In the genomic region with DNA sequence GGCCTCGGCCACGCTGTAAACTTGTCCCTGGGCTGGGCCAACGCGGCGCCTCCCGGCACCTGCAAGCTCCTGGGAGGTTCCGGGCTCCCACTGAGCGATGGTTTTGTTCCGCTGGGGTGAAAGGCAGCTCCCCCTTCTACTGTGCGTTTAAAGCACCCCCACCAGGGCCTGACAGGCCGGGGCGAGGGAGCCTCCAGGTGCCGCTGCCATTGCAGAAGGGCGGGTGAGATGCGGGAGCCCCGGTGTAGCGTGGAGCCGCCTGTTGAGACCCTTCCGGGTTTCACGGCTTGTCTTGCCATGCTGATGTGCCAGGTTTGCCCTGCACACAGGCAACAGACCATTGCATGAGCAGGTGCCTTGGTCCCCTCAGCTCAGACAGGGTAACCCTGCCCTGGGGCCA, we compare ENCODE assay signal across 1 cellular context.
TF ChIP-seq lines count a peak whose summit lies in the region.

No MANE protein-coding gene starts in this region.

TF ChIP-seq in H1, 55 proteins besides CTCF, POLR2A, EP300 and RAD21:
- no peak for TF ChIP-seq EZH2 (IDR thresholded peaks at IDR 0.05; ENCODE audit: low read depth, low read length, severe bottlenecking)
- TF ChIP-seq, protein P1, sequence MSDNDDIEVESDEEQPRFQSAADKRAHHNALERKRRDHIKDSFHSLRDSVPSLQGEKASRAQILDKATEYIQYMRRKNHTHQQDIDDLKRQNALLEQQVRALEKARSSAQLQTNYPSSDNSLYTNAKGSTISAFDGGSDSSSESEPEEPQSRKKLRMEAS (IDR thresholded peaks at IDR 0.05) = 0 out of 2 replicates have a peak, but pooled peaks have one; percentile 29
- TF ChIP-seq JUN (IDR thresholded peaks at IDR 0.05; ENCODE audit: low read depth, low read length) = no peak
- TF ChIP-seq BRCA1 (IDR thresholded peaks at IDR 0.05; ENCODE audit: low read depth, low read length) = no peak
- no peak for TF ChIP-seq HDAC6 (IDR thresholded peaks at IDR 0.05; ENCODE audit: low read depth, low read length)
- no peak for TF ChIP-seq KDM4A (IDR thresholded peaks at IDR 0.05; ENCODE audit: low read depth, low read length, severe bottlenecking)
- TF ChIP-seq SP2 (IDR thresholded peaks at IDR 0.05; ENCODE audit: low read length) = no peak
- TF ChIP-seq KDM5A (IDR thresholded peaks at IDR 0.05; ENCODE audit: low read length) = no peak
- TF ChIP-seq TEAD4 (IDR thresholded peaks at IDR 0.05; ENCODE audit: low read depth, low read length) = no peak
- TF ChIP-seq RXRA (IDR thresholded peaks at IDR 0.05; ENCODE audit: insufficient read depth, low read depth, low read length) = no peak
- TF ChIP-seq POU5F1 (IDR thresholded peaks at IDR 0.05; ENCODE audit: low read depth, low read length) = no peak
- no peak for TF ChIP-seq BACH1 (IDR thresholded peaks at IDR 0.05; ENCODE audit: low read length)
- no peak for TF ChIP-seq CHD7 (IDR thresholded peaks at IDR 0.05; ENCODE audit: insufficient replicate concordance, low read length)
- TF ChIP-seq RNF2 (IDR thresholded peaks at IDR 0.05; ENCODE audit: borderline replicate concordance, low read depth, low read length, missing control alignments, poor library complexity, severe bottlenecking) = no peak
- no peak for TF ChIP-seq EGR1 (IDR thresholded peaks at IDR 0.05; ENCODE audit: borderline replicate concordance, low read depth, low read length)
- no peak for TF ChIP-seq CBX8 (IDR thresholded peaks at IDR 0.05; ENCODE audit: borderline replicate concordance, low read depth, low read length)
- TF ChIP-seq BCL11A (IDR thresholded peaks at IDR 0.05; ENCODE audit: low read depth in 2 of 2, low read length in 2 of 2) = no peak
- TF ChIP-seq CTBP2 (IDR thresholded peaks at IDR 0.05; ENCODE audit: borderline replicate concordance, insufficient read depth, insufficient read length, low read length) = peak; percentile 29
- TF ChIP-seq, protein P2, sequence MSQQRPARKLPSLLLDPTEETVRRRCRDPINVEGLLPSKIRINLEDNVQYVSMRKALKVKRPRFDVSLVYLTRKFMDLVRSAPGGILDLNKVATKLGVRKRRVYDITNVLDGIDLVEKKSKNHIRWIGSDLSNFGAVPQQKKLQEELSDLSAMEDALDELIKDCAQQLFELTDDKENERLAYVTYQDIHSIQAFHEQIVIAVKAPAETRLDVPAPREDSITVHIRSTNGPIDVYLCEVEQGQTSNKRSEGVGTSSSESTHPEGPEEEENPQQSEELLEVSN (IDR thresholded peaks at IDR 0.05) = 0 out of 2 replicates have a peak, but pooled peaks have one; percentile 32
TF ChIP-seq in H1: peak in this region for 3.
